Comparison of ENCODE assay signal across 13 cellular contexts in genomic region chr4:72314869-72315268, GRCh38.
DNase-seq lines count a peak whose midpoint lies in the region; FAIRE-seq and TF ChIP-seq lines count a peak whose summit lies in the region.
"Had no signal": no experiment of that assay in that cellular context is flagged by ENCODE, and none has a peak within 500 bp of the region (broad histone marks: within the 10 kb centered on the region; RNA-seq: fewer than 3 reads in every experiment).

No MANE protein-coding gene starts in this region.

- in situ Hi-C loops in GM13976 (cut with MboI; ENCODE audit: low sequenced_read_pairs, unreplicated experiment): no loop called here

- TF ChIP-seq CTCF in bronchial epithelial cell (IDR thresholded peaks at IDR 0.05; ENCODE audit: insufficient read depth, low read length, severe bottlenecking) (no peak), GM13976 (IDR thresholded peaks at IDR 0.05; ENCODE audit: borderline replicate concordance, control extremely low read depth, extremely low read depth, insufficient read depth, missing control alignments) (no peak)

- no peaks in the 10 kb centered on the region for H3K27me3 ChIP-seq in MG63
- H3K27me3 ChIP-seq in bronchial epithelial cell (ENCODE audit: control insufficient read depth, insufficient read depth, low read length): no peaks in the 10 kb centered on the region
- H3K27me3 ChIP-seq: body of pancreas had no signal

- DNase-seq in Daoy (ENCODE audit: low read depth): peak; percentile 22
- DNase-seq in MG63: peak; percentile 66
- DNase-seq in bronchial epithelial cell (ENCODE audit: low read depth): peak; percentile 63
- DNase-seq in midbrain (lab: John Stamatoyannopoulos, UW): peak; percentile 5
- DNase-seq in 8988T: no peak
- no peak for DNase-seq in RPMI8226
- no peak for DNase-seq in GM13976 (ENCODE audit: low spot score)
- DNase-seq in SIG-M5 treated with dmso at 0.1 percent for 504 hours (lab: John Stamatoyannopoulos, UW; ENCODE audit: unreplicated experiment): no peak
- DNase-seq: DMS79 treated with DMSO at 0.1 percent for 48 hours, NCI-H2029, T-helper 1 cell had no signal

- FAIRE-seq in bronchial epithelial cell (lab: Jason Lieb, UNC): no peak
- FAIRE-seq: H1 had no signal

- no peak overlapping the region for H3K4me3 ChIP-seq in MG63
- no peak overlapping the region for H3K4me3 ChIP-seq in bronchial epithelial cell (ENCODE audit: low read depth, low read length)
- H3K4me3 ChIP-seq: body of pancreas had no signal

- no peaks in the 10 kb centered on the region for H3K9me3 ChIP-seq in MG63
- H3K9me3 ChIP-seq: body of pancreas had no signal

- H3K36me3 ChIP-seq in MG63 (peaks cover 10% of the 10 kb centered on the region), bronchial epithelial cell (ENCODE audit: control insufficient read depth, insufficient read depth, low read length) (no peaks in the 10 kb centered on the region)

Comparison
In these comparisons a context has a peak if more than half of its experiments do, and no peak if none do; other contexts are left out.
1. DNase-seq: peak in Daoy (single experiment), MG63 (single experiment), bronchial epithelial cell (single experiment) and midbrain (single experiment); none in 8988T (single experiment), RPMI8226 (single experiment), GM13976 (single experiment) and SIG-M5 treated with dmso at 0.1 percent for 504 hours (single experiment).